8 cellular contexts compared by ENCODE assay signal in genomic region chr20:9068232-9068781, GRCh38. TPM values are rescaled to one million over a fixed set of nuclear protein-coding genes. Genes with fewer than 3 reads are reported as not detected.
A peak's percentile ranks its signal among the peaks of the same experiment; 100 is the strongest.
DNase-seq lines count a peak whose midpoint lies in the region; ATAC-seq, FAIRE-seq and TF ChIP-seq lines count a peak whose summit lies in the region.

No MANE protein-coding gene starts in this region.

- CTCF ChIA-PET in A549 (lab: Yijun Ruan, JAX): interaction anchor here (0.6 to 8.7 kb wide), 3 partner anchors 130 to 291 kb away, joined by 3 to 42 read pairs (median 42); no protein-coding TSS in a partner anchor

- H3K4me1 ChIP-seq in A549: peaks cover 53% of the 10 kb centered on the region
- peaks cover 42% of the 10 kb centered on the region for H3K4me1 ChIP-seq in HUES6 (ENCODE audit: control insufficient read depth, insufficient read depth, low read length)

- WGBS in A549 (ENCODE audit: missing lambda C conversion rate): 0% methylated on average over 11 of the region's 54 CpGs

- TF ChIP-seq POLR2A in A549 (IDR thresholded peaks at IDR 0.05; ENCODE audit: low read length): peak; percentile 68

- TF ChIP-seq RAD21 in A549 (conservative IDR thresholded peaks at IDR 0.05 in 1 of 2, IDR thresholded peaks at IDR 0.05 in 1 of 2): no peak

- H3K27ac ChIP-seq in A549: peak overlapping the region; percentile 90 to 97
- no peak overlapping the region for H3K27ac ChIP-seq in HUES6 (ENCODE audit: low read depth, low read length)
- H3K27ac ChIP-seq in skin epidermis: peak overlapping the region in 19 of 21 experiments; percentile 9 to 84 (median 64)

- POLR2A ChIA-PET in A549 (lab: Yijun Ruan, JAX): interaction anchor here (0.6 to 1.5 kb wide), 7 partner anchors 22 to 280 kb away, joined by 3 to 6 read pairs (median 3); no protein-coding TSS in a partner anchor

- H3K27me3 ChIP-seq in HUES6 (ENCODE audit: control insufficient read depth, insufficient read depth, low read length): no peaks in the 10 kb centered on the region

- no peak for TF ChIP-seq CTCF in A549 (IDR thresholded peaks at IDR 0.05)

- TF ChIP-seq EP300 in A549 (IDR thresholded peaks at IDR 0.05): no peak

- H3K4me3 ChIP-seq in A549: peak overlapping the region; percentile 85
- H3K4me3 ChIP-seq in HUES6 (ENCODE audit: low read depth, low read length): peak overlapping the region; percentile 73
- H3K4me3 ChIP-seq in skin epidermis: peak overlapping the region; percentile 36 to 66 (median 52)

- DNase-seq in A549 (ENCODE audit: low read depth in 1 of 2, low spot score in 1 of 2): peak; percentile 72 to 75
- DNase-seq in anterior cingulate cortex (lab: John Stamatoyannopoulos, UW): peak in 41 of 58 donors; percentile 3 to 66 (median 23)
- DNase-seq in hypothalamus (lab: John Stamatoyannopoulos, UW): peak in 29 of 51 donors; percentile 4 to 62 (median 24)
- DNase-seq in cerebellar nuclear complex (lab: John Stamatoyannopoulos, UW): no peak
- DNase-seq in epidermal melanocyte (ENCODE audit: insufficient read length, low spot score): no peak

- ATAC-seq in A549 (peak; percentile 73 to 80), HG03097 (IDR thresholded peaks at IDR 0.05; ENCODE audit: low FRiP score, unreplicated experiment) (no peak)

- peak overlapping the region; percentile 79 for H3K4me2 ChIP-seq in A549

- H3K9me3 ChIP-seq in A549: no peaks in the 10 kb centered on the region
- H3K9me3 ChIP-seq in HUES6 (ENCODE audit: control insufficient read depth, insufficient read depth, low read depth, low read length): no peaks in the 10 kb centered on the region

- H3K9ac ChIP-seq in HUES6 (ENCODE audit: low read length): peak overlapping the region; percentile 68

- no peaks in the 10 kb centered on the region for H3K36me3 ChIP-seq in HUES6 (ENCODE audit: control insufficient read depth, insufficient read depth, low read length)

- no peak for FAIRE-seq in A549 (lab: Jason Lieb, UNC)

TF ChIP-seq in A549, 52 proteins besides CTCF, POLR2A, EP300 and RAD21:
- TF ChIP-seq BCL3 (IDR thresholded peaks at IDR 0.05) (peak; percentile 22; the same call in 1 of the 3 replicates), HOXA7 (CRISPR knock-in tag; IDR thresholded peaks at IDR 0.05) (no peak), NPAS2 (CRISPR knock-in tag; IDR thresholded peaks at IDR 0.05; ENCODE audit: borderline replicate concordance) (no peak), PHF8 (IDR thresholded peaks at IDR 0.05; ENCODE audit: borderline replicate concordance, low read depth) (peak; percentile 55; the same call in 1 of the 2 replicates), ELK1 (IDR thresholded peaks at IDR 0.05; ENCODE audit: low read depth, low read length) (no peak), MAFK (IDR thresholded peaks at IDR 0.05; ENCODE audit: partially characterized antibody) (no peak), CEBPB (IDR thresholded peaks at IDR 0.05) (no peak), CBX8 (IDR thresholded peaks at IDR 0.05) (no peak), RNF2 (IDR thresholded peaks at IDR 0.05; ENCODE audit: borderline replicate concordance, low read depth) (no peak), TFCP2L1 (CRISPR knock-in tag; IDR thresholded peaks at IDR 0.05) (0 out of 2 replicates have a peak, but pooled peaks have one; percentile 40), JUNB (IDR thresholded peaks at IDR 0.05) (no peak)

RNA-seq across cellular contexts. Expression of gene PLCB4, which starts 0.6 kb away (rescaled TPM):
- polyA plus RNA-seq in A549 (2011; rRNA removed): 24.0 and 32.1 TPM in 2 replicates
- polyA plus RNA-seq in A549 (2012; cell fraction: cytosol; rRNA removed): 6.6 and 7.5 TPM in 2 replicates
- polyA plus RNA-seq in A549 (2012; cell fraction: nucleus; rRNA removed): 9.0 and 12.0 TPM in 2 replicates
- 17.1 to 21.4 TPM (median 21.2 TPM) in 3 replicates for polyA plus RNA-seq in A549 (2017; fragmentation: RNase III; extraction: RNeasy Plus Mini Kit Qiagen cat#74134 plus additional on column Dnase treatment)
- polyA minus RNA-seq in A549 (2011; rRNA and poly(A)+ RNA removed): 21.0 and 23.4 TPM in 2 replicates

Comparison
In these comparisons a context has a peak if more than half of its experiments do, and no peak if none do; other contexts are left out.
1. DNase-seq: peak in A549 (2 of 2), anterior cingulate cortex (41 of 58) and hypothalamus (29 of 51); none in cerebellar nuclear complex (0 of 2) and epidermal melanocyte (single experiment).
2. Peak in every context shown above with its lines, with median percentiles within 50 percentile points of each other: H3K4me3 ChIP-seq.